25 cellular contexts compared by ENCODE assay signal in genomic region chr7:66173856-66174255, GRCh38.
"Had no signal": no experiment of that assay in that cellular context is flagged by ENCODE, and none has a peak within 500 bp of the region (broad histone marks: within the 10 kb centered on the region; RNA-seq: fewer than 3 reads in every experiment).

No MANE protein-coding gene starts in this region.

- H3K9me3 Mint-ChIP-seq: immature natural killer cell; memory B cell; natural killer cell treated with Interleukin-12 subunit alpha and Interleukin-12 subunit beta and Interleukin-15 and Interleukin-18, amount 100 ng/mL, for 72 hours had no signal

- H3K4me1 ChIP-seq: gastrocnemius medialis, lower lobe of right lung, psoas muscle, transverse colon had no signal

- H3K27ac Mint-ChIP-seq: immature natural killer cell; natural killer cell treated with Interleukin-12 subunit alpha and Interleukin-12 subunit beta and Interleukin-15 and Interleukin-18, amount 100 ng/mL, for 72 hours; stimulated activated naive B cell treated with anti-CD40 and anti-IgM and Interleukin-4, amounts not matched to agents 10 μg/mL and 1 μg/mL and 100 μg/mL, for 72 hours had no signal

- H3K27me3 Mint-ChIP-seq: natural killer cell treated with Interleukin-12 subunit alpha and Interleukin-12 subunit beta and Interleukin-15 and Interleukin-18, amount 100 ng/mL, for 72 hours; stimulated activated naive B cell treated with anti-CD40 and anti-IgM and Interleukin-4, amounts not matched to agents 10 μg/mL and 1 μg/mL and 100 μg/mL, for 72 hours had no signal

- DNase-seq: cortex of kidney; dorsolateral prefrontal cortex; effector CD8-positive, alpha-beta T cell; gastrocnemius medialis; glutamatergic neuron; immature natural killer cell; kidney; left cardiac atrium; left ventricle myocardium inferior; lower lobe of right lung; midbrain; occipital lobe; psoas muscle; retina; right lobe of liver; spleen; stimulated activated CD4-positive, alpha-beta T cell treated with anti-CD3 and anti-CD28 coated beads, Interleukin-2, amount 100 ng/mL, for 24 hours; stimulated activated CD4-positive, alpha-beta T cell treated with anti-CD3 and anti-CD28 coated beads, Interleukin-4, amount 100 ng/mL, for 4 hours; stimulated activated naive B cell treated with anti-CD40 and anti-IgM and Interleukin-4, amounts not matched to agents 10 μg/mL and 1 μg/mL and 100 μg/mL, for 72 hours; stomach; substantia nigra; transverse colon had no signal

- H3K27me3 ChIP-seq: dorsolateral prefrontal cortex, gastrocnemius medialis, right lobe of liver, spleen, stomach, transverse colon had no signal

- H3K4me3 Mint-ChIP-seq: immature natural killer cell; memory B cell; natural killer cell treated with Interleukin-12 subunit alpha and Interleukin-12 subunit beta and Interleukin-15 and Interleukin-18, amount 100 ng/mL, for 72 hours; stimulated activated naive B cell treated with anti-CD40 and anti-IgM and Interleukin-4, amounts not matched to agents 10 μg/mL and 1 μg/mL and 100 μg/mL, for 72 hours had no signal

- H3K36me3 ChIP-seq: gastrocnemius medialis, left ventricle myocardium inferior, lower lobe of right lung, right lobe of liver, spleen, stomach, thoracic aorta, transverse colon had no signal

- H3K4me1 Mint-ChIP-seq: immature natural killer cell had no signal

- H3K27ac ChIP-seq: dorsolateral prefrontal cortex, gastrocnemius medialis, left ventricle myocardium inferior, lower lobe of right lung, psoas muscle, right lobe of liver, spleen, stomach, thoracic aorta, transverse colon had no signal

- H3K36me3 Mint-ChIP-seq: immature natural killer cell; memory B cell; natural killer cell treated with Interleukin-12 subunit alpha and Interleukin-12 subunit beta and Interleukin-15 and Interleukin-18, amount 100 ng/mL, for 72 hours had no signal

- H3K4me3 ChIP-seq: dorsolateral prefrontal cortex, gastrocnemius medialis, left ventricle myocardium inferior, lower lobe of right lung, psoas muscle, right lobe of liver, spleen, stomach, thoracic aorta, transverse colon had no signal

- H3K9me3 ChIP-seq: gastrocnemius medialis, left ventricle myocardium inferior, lower lobe of right lung, psoas muscle, right lobe of liver, stomach, thoracic aorta, transverse colon had no signal
